In genomic region chr2:221103930-221104329, GRCh38 we compare ENCODE assay signal across 12 cellular contexts.
DNase-seq lines count a peak whose midpoint lies in the region; ATAC-seq, FAIRE-seq and TF ChIP-seq lines count a peak whose summit lies in the region.
"Had no signal": no experiment of that assay in that cellular context is flagged by ENCODE, and none has a peak within 500 bp of the region (broad histone marks: within the 10 kb centered on the region; RNA-seq: fewer than 3 reads in every experiment).

No MANE protein-coding gene starts in this region.

- intact Hi-C loops in GM12878 (cut with micrococcal nuclease; ENCODE audit: unreplicated experiment) (loop anchor here (10.0 kb wide), 2 partner anchors 419 to 471 kb away; partner anchors contain the start of gene EPHA4), left ventricle myocardium inferior (cut with micrococcal nuclease) (loop anchor here (10.0 kb wide), 1 partner anchor 471 kb away; the partner anchor contains the start of gene EPHA4)
- intact Hi-C loops in activated CD4-positive, alpha-beta memory T cell treated with anti-CD3 and anti-CD28 coated beads for 36 hours (cut with micrococcal nuclease): loop anchor here (10.0 kb wide), 1 partner anchor 471 kb away; the partner anchor contains the start of gene EPHA4

- no peak overlapping the region for H3K27ac Mint-ChIP-seq in activated CD4-positive, alpha-beta memory T cell treated with anti-CD3 and anti-CD28 coated beads for 36 hours

- peak overlapping the region; percentile 23; the same call in 1 of the 2 replicates for H3K4me2 ChIP-seq in GM12878 (ENCODE audit: control insufficient read depth, insufficient read depth)
- H3K4me2 ChIP-seq: PC-9 had no signal

- no peaks in the 10 kb centered on the region; the same call in 2 of the 3 replicates for H3K9me3 ChIP-seq in GM12878 (replicated peaks; ENCODE audit: control insufficient read depth, insufficient read depth, low read length)
- H3K9me3 ChIP-seq in left ventricle myocardium inferior (replicated peaks): no peaks in the 10 kb centered on the region
- H3K9me3 ChIP-seq: transverse colon had no signal

- no peak overlapping the region for H3K9ac ChIP-seq in GM12878 (ENCODE audit: control insufficient read depth, insufficient read depth, low read length)

- no peak overlapping the region for H3K4me3 ChIP-seq in AG10803 (ENCODE audit: low read length)
- H3K4me3 ChIP-seq in GM12878: no peak overlapping the region
- H3K4me3 ChIP-seq in left ventricle myocardium inferior: peak overlapping the region; percentile 42
- H3K4me3 ChIP-seq: PC-9, transverse colon had no signal

- ATAC-seq in GM12878 (no peak; the same call in 1 of the 3 replicates), HG02798 (IDR thresholded peaks at IDR 0.05; ENCODE audit: poor library complexity, unreplicated experiment) (no peak), GM18519 (IDR thresholded peaks at IDR 0.05; ENCODE audit: low FRiP score, unreplicated experiment) (no peak)

- H3K27me3 Mint-ChIP-seq in activated CD4-positive, alpha-beta memory T cell treated with anti-CD3 and anti-CD28 coated beads for 36 hours: peaks cover 4% of the 10 kb centered on the region

- BruUV-seq in GM12878 (replicated peaks; lab: Mats Ljungman, UMichigan): no TSS peak

- H3K4me1 ChIP-seq in GM12878 (ENCODE audit: control insufficient read depth, insufficient read depth, low read length) (peaks cover 9% of the 10 kb centered on the region; the same call in 1 of the 2 replicates), left ventricle myocardium inferior (peaks cover 25% of the 10 kb centered on the region)
- H3K4me1 ChIP-seq: transverse colon had no signal

- H3K36me3 ChIP-seq in GM12878 (ENCODE audit: control insufficient read depth in 2 of 2, insufficient read depth in 2 of 2, low read length in 1 of 2) (no peaks in the 10 kb centered on the region), left ventricle myocardium inferior (no peaks in the 10 kb centered on the region)
- H3K36me3 ChIP-seq: transverse colon had no signal

- WGBS in GM12878 (ENCODE audit: insufficient coverage, insufficient replicate concordance, low lambda C conversion rate, missing lambda C conversion rate): 57% methylated on average over 4 of the region's 5 CpGs

- H3K4me1 Mint-ChIP-seq in activated CD4-positive, alpha-beta memory T cell treated with anti-CD3 and anti-CD28 coated beads for 36 hours (ENCODE audit: low read depth): peaks cover 5% of the 10 kb centered on the region

- CTCF ChIA-PET in GM12878 (lab: Yijun Ruan, JAX): no interaction called here
- CTCF ChIA-PET in activated CD4-positive, alpha-beta memory T cell treated with anti-CD3 and anti-CD28 coated beads for 36 hours (lab: Charles Lee): no interaction called here

- in situ Hi-C loops in GM12878 (cut with MboI): no loop called here

- no peak overlapping the region for H3K4me3 Mint-ChIP-seq in activated CD4-positive, alpha-beta memory T cell treated with anti-CD3 and anti-CD28 coated beads for 36 hours

- TF ChIP-seq EP300 in GM12878 (IDR thresholded peaks at IDR 0.05; ENCODE audit: borderline replicate concordance in 1 of 2, control insufficient read depth in 1 of 2, low read depth in 2 of 2, low read length in 2 of 2): no peak

- TF ChIP-seq POLR2A in GM12878 (IDR thresholded peaks at IDR 0.05; ENCODE audit: low read depth, low read length): no peak

- FAIRE-seq in GM12878 (lab: Jason Lieb, UNC) (no peak), GM19239 (lab: Jason Lieb, UNC) (no peak)
- FAIRE-seq: frontal cortex, islet of Langerhans had no signal

- H3K79me2 ChIP-seq in GM12878 (ENCODE audit: control insufficient read depth, insufficient read depth, low read length): no peaks in the 10 kb centered on the region

- TF ChIP-seq RAD21 in GM12878 (IDR thresholded peaks at IDR 0.05; ENCODE audit: insufficient read depth, low read depth, low read length): no peak

- no peak overlapping the region for H3K27ac ChIP-seq in GM12878 (ENCODE audit: control insufficient read depth, insufficient read depth)
- H3K27ac ChIP-seq in left ventricle myocardium inferior (replicated peaks): peak overlapping the region; percentile 76
- H3K27ac ChIP-seq: PC-9, transverse colon had no signal

- H3K27me3 ChIP-seq in GM12878 (replicated peaks in 1 of 2; ENCODE audit: control insufficient read depth in 2 of 2, insufficient read depth in 2 of 2, low read length in 1 of 2) (no peaks in the 10 kb centered on the region), left ventricle myocardium inferior (ENCODE audit: low read depth) (no peaks in the 10 kb centered on the region)
- H3K27me3 ChIP-seq: transverse colon had no signal

- no peaks in the 10 kb centered on the region for H4K20me1 ChIP-seq in GM12878 (ENCODE audit: control insufficient read depth, insufficient read depth)

- peak; percentile 6 for DNase-seq in AG10803 (ENCODE audit: low read depth)
- no peak for DNase-seq in GM12878 (ENCODE audit: low read depth, low spot score)
- DNase-seq in left ventricle myocardium inferior: peak; percentile 25
- peak; percentile 10 for DNase-seq in putamen (ENCODE audit: low spot score)
- DNase-seq in activated CD4-positive, alpha-beta memory T cell treated with anti-CD3 and anti-CD28 coated beads for 36 hours: no peak
- no peak for DNase-seq in GM19239 (ENCODE audit: insufficient read length, low spot score)
- DNase-seq: PC-9, transverse colon had no signal

- TF ChIP-seq CTCF in AG10803 (conservative IDR thresholded peaks at IDR 0.05; ENCODE audit: low read length) (no peak), GM12878 (IDR thresholded peaks at IDR 0.05 in 2 of 3, conservative IDR thresholded peaks at IDR 0.05 in 1 of 3; ENCODE audit: control insufficient read depth in 2 of 3, extremely low read depth in 1 of 3, insufficient read depth in 1 of 3, low read depth in 3 of 3, low read length in 3 of 3) (no peak), left ventricle myocardium inferior (IDR thresholded peaks at IDR 0.05; ENCODE audit: borderline replicate concordance) (no peak)

- RAD21 ChIA-PET in GM12878 (lab: Charles Lee; ENCODE audit: unreplicated experiment): interaction anchor here (0.8 to 0.9 kb wide), 2 partner anchors 11 to 21 kb away, joined by 3 to 4 read pairs; no protein-coding TSS in a partner anchor

- SMC1A ChIA-PET in GM12878 (lab: Charles Lee; ENCODE audit: uncharacterized antibody, unreplicated experiment): interaction anchor here (1.0 to 2.3 kb wide), 2 partner anchors 10 to 416 kb away, joined by 4 to 14 read pairs; no protein-coding TSS in a partner anchor

- H3K9me3 Mint-ChIP-seq in activated CD4-positive, alpha-beta memory T cell treated with anti-CD3 and anti-CD28 coated beads for 36 hours: peaks cover 3% of the 10 kb centered on the region

- H3K36me3 Mint-ChIP-seq in activated CD4-positive, alpha-beta memory T cell treated with anti-CD3 and anti-CD28 coated beads for 36 hours: no peaks in the 10 kb centered on the region

- no peak overlapping the region; the same call in 1 of the 2 replicates for H2AFZ ChIP-seq in GM12878 (ENCODE audit: control insufficient read depth, low read depth, low read length)
- H2AFZ ChIP-seq: PC-9 had no signal

- POLR2A ChIA-PET in GM12878 (lab: Charles Lee): interaction anchor here (1.1 kb wide), 1 partner anchor 11 kb away, joined by 3 read pairs; no protein-coding TSS in a partner anchor
- POLR2A ChIA-PET in activated CD4-positive, alpha-beta memory T cell treated with anti-CD3 and anti-CD28 coated beads for 36 hours (lab: Charles Lee): interaction anchor here (0.7 kb wide), 1 partner anchor 9 kb away, joined by 3 read pairs; no protein-coding TSS in a partner anchor

TF ChIP-seq in GM12878, 131 proteins besides CTCF, POLR2A, EP300 and RAD21:
- TF ChIP-seq ETV6 (conservative IDR thresholded peaks at IDR 0.05 in 1 of 2, IDR thresholded peaks at IDR 0.05 in 1 of 2; ENCODE audit: borderline replicate concordance in 1 of 2, low read depth in 1 of 2) (no peak), HCFC1 (IDR thresholded peaks at IDR 0.05; ENCODE audit: low read length) (no peak), FOS (IDR thresholded peaks at IDR 0.05; ENCODE audit: borderline replicate concordance, extremely low read depth, insufficient read length) (no peak), SMARCA5 (IDR thresholded peaks at IDR 0.05) (no peak), NFIC (IDR thresholded peaks at IDR 0.05; ENCODE audit: low read depth, low read length) (no peak)
- TF ChIP-seq, protein P1, sequence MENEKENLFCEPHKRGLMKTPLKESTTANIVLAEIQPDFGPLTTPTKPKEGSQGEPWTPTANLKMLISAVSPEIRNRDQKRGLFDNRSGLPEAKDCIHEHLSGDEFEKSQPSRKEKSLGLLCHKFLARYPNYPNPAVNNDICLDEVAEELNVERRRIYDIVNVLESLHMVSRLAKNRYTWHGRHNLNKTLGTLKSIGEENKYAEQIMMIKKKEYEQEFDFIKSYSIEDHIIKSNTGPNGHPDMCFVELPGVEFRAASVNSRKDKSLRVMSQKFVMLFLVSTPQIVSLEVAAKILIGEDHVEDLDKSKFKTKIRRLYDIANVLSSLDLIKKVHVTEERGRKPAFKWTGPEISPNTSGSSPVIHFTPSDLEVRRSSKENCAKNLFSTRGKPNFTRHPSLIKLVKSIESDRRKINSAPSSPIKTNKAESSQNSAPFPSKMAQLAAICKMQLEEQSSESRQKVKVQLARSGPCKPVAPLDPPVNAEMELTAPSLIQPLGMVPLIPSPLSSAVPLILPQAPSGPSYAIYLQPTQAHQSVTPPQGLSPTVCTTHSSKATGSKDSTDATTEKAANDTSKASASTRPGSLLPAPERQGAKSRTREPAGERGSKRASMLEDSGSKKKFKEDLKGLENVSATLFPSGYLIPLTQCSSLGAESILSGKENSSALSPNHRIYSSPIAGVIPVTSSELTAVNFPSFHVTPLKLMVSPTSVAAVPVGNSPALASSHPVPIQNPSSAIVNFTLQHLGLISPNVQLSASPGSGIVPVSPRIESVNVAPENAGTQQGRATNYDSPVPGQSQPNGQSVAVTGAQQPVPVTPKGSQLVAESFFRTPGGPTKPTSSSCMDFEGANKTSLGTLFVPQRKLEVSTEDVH (IDR thresholded peaks at IDR 0.05; ENCODE audit: low read depth, partially characterized antibody): no peak

Comparison
In these comparisons a context has a peak if more than half of its experiments do, and no peak if none do; other contexts are left out.
1. DNase-seq: peak in AG10803 (single experiment), left ventricle myocardium inferior (single experiment) and putamen (single experiment); none in GM12878 (single experiment), activated CD4-positive, alpha-beta memory T cell treated with anti-CD3 and anti-CD28 coated beads for 36 hours (single experiment) and GM19239 (single experiment).